1 cellular context compared by ENCODE assay signal in genomic region chr7:44920119-44920518, GRCh38.
A peak's percentile ranks its signal among the peaks of the same experiment; 100 is the strongest.
TF ChIP-seq lines count a peak whose summit lies in the region.

No MANE protein-coding gene starts in this region.

TF ChIP-seq in K562, 482 proteins besides CTCF, POLR2A, EP300 and RAD21:
- TF ChIP-seq MGA (IDR thresholded peaks at IDR 0.05) (peak; percentile 40; the same call in 1 of the 2 replicates), ZNF436 (CRISPR knock-in tag; IDR thresholded peaks at IDR 0.05) (no peak), ZBTB40 (IDR thresholded peaks at IDR 0.05) (peak; percentile 96), ZBTB40 (CRISPR knock-in tag; IDR thresholded peaks at IDR 0.05) (peak; percentile 91), KLF10 (CRISPR knock-in tag; IDR thresholded peaks at IDR 0.05) (no peak), ELK3 (CRISPR knock-in tag; IDR thresholded peaks at IDR 0.05) (no peak), RBM22 (IDR thresholded peaks at IDR 0.05; ENCODE audit: low read depth, low read length, poor library complexity, severe bottlenecking) (no peak), ZNF24 (IDR thresholded peaks at IDR 0.05) (no peak), MEIS2 (IDR thresholded peaks at IDR 0.05; ENCODE audit: partially characterized antibody) (peak; percentile 30), BHLHE40 (IDR thresholded peaks at IDR 0.05; ENCODE audit: low read length) (peak; percentile 53; the same call in 1 of the 2 replicates), KDM1A (IDR thresholded peaks at IDR 0.05) (peak in 1 of 2 experiments; percentile 33; a peak in 1 of 4 replicates), GTF2B (IDR thresholded peaks at IDR 0.05; ENCODE audit: extremely low read depth, insufficient read length) (no peak), MCM7 (IDR thresholded peaks at IDR 0.05) (no peak), RAD51 (IDR thresholded peaks at IDR 0.05; ENCODE audit: borderline replicate concordance, low read depth) (no peak)
